ENCODE assay signal across 12 cellular contexts in genomic region chr6:2958331-2958711, GRCh38. TPM values are rescaled to one million over a fixed set of nuclear protein-coding genes. Genes with fewer than 3 reads are reported as not detected.
DNase-seq lines count a peak whose midpoint lies in the region; ATAC-seq and TF ChIP-seq lines count a peak whose summit lies in the region.
"Had no signal": no experiment of that assay in that cellular context is flagged by ENCODE, and none has a peak within 500 bp of the region (broad histone marks: within the 10 kb centered on the region; RNA-seq: fewer than 3 reads in every experiment).

No MANE protein-coding gene starts in this region.

- no peak overlapping the region for H3K4me3 ChIP-seq in CD8-positive, alpha-beta T cell (ENCODE audit: low read depth, low read length)

- TF ChIP-seq CTCF in CD8-positive, alpha-beta T cell (IDR thresholded peaks at IDR 0.05): no peak

- H3K36me3 Mint-ChIP-seq in CD8-positive, alpha-beta T cell: peaks cover 45% of the 10 kb centered on the region
- peaks cover 1 to 14% (median 12%) of the 10 kb centered on the region in 3 donors for H3K36me3 Mint-ChIP-seq in immature natural killer cell
- H3K36me3 Mint-ChIP-seq in T-helper 2 cell treated with Interferon-gamma antibody and Interleukin-4, amounts not matched to agents 5 μg/mL and 100 μg/mL, for 36 hours (ENCODE audit: low read depth): peaks cover 2% of the 10 kb centered on the region

- H3K4me1 Mint-ChIP-seq in CD8-positive, alpha-beta T cell (ENCODE audit: low read depth): peaks cover 49% of the 10 kb centered on the region
- H3K4me1 Mint-ChIP-seq in immature natural killer cell: peaks cover 28 to 55% of the 10 kb centered on the region in 2 donors
- peaks cover under 1% of the 10 kb centered on the region for H3K4me1 Mint-ChIP-seq in T-helper 2 cell treated with Interferon-gamma antibody and Interleukin-4, amounts not matched to agents 5 μg/mL and 100 μg/mL, for 36 hours (ENCODE audit: low read depth)

- peak; percentile 66 for ATAC-seq in CD8-positive, alpha-beta T cell
- ATAC-seq in stimulated activated naive CD8-positive, alpha-beta T cell treated with anti-CD3 and anti-CD28 coated beads, Interleukin-15, Interleukin-2, amounts not matched to agents 100 U/mL and 50 U/mL, for 24 hours: peak; percentile 46
- no peak for ATAC-seq in HG03095 (IDR thresholded peaks at IDR 0.05; ENCODE audit: unreplicated experiment)

- peak in 1 of 7 experiments; percentile 29 for DNase-seq in CD8-positive, alpha-beta T cell
- no peak for DNase-seq in immature natural killer cell
- DNase-seq in stimulated activated naive CD8-positive, alpha-beta T cell treated with anti-CD3 and anti-CD28 coated beads, Interleukin-15, Interleukin-2, amounts not matched to agents 100 U/mL and 50 U/mL, for 24 hours: no peak
- DNase-seq in DMS79 (lab: John Stamatoyannopoulos, UW): no peak
- no peak for DNase-seq in activated CD4-positive, alpha-beta T cell treated with anti-CD3 and anti-CD28 coated beads for 1 hour
- DNase-seq in T-helper 2 cell treated with Interferon-gamma antibody and Interleukin-4, amounts not matched to agents 5 μg/mL and 100 μg/mL, for 36 hours (ENCODE audit: low spot score): no peak
- DNase-seq: foreskin fibroblast, islet precursor cell, NCI-H2081 treated with DMSO at 0.1 percent for 48 hours had no signal

- no peaks in the 10 kb centered on the region for H3K27me3 ChIP-seq in CD8-positive, alpha-beta T cell (ENCODE audit: insufficient read depth, low read length)

- CTCF ChIA-PET in CD8-positive, alpha-beta T cell (lab: Charles Lee): interaction anchor here (0.9 to 1.0 kb wide), 3 partner anchors 10 to 47 kb away, joined by 3 to 4 read pairs (median 3); no protein-coding TSS in a partner anchor

- H3K4me1 ChIP-seq in CD8-positive, alpha-beta T cell (ENCODE audit: insufficient read depth, low read length): peaks cover 15% of the 10 kb centered on the region

- no peak overlapping the region for H3K4me3 Mint-ChIP-seq in CD8-positive, alpha-beta T cell
- peak overlapping the region in 2 of 5 donors; percentile 21 to 29 for H3K4me3 Mint-ChIP-seq in immature natural killer cell
- no peak overlapping the region for H3K4me3 Mint-ChIP-seq in T-helper 2 cell treated with Interferon-gamma antibody and Interleukin-4, amounts not matched to agents 5 μg/mL and 100 μg/mL, for 36 hours
- H3K4me3 Mint-ChIP-seq: neural crest cell had no signal

- peak overlapping the region; percentile 78 for H3K27ac Mint-ChIP-seq in CD8-positive, alpha-beta T cell
- peak overlapping the region; percentile 24 to 67 (median 62) for H3K27ac Mint-ChIP-seq in immature natural killer cell
- H3K27ac Mint-ChIP-seq in T-helper 2 cell treated with Interferon-gamma antibody and Interleukin-4, amounts not matched to agents 5 μg/mL and 100 μg/mL, for 36 hours: no peak overlapping the region

- no peaks in the 10 kb centered on the region for H3K36me3 ChIP-seq in CD8-positive, alpha-beta T cell (ENCODE audit: insufficient read depth, low read length)

- POLR2A ChIA-PET in CD8-positive, alpha-beta T cell (lab: Charles Lee): interaction anchor here (1.0 to 1.4 kb wide), 2 partner anchors 10 to 16 kb away, joined by 3 to 4 read pairs; no protein-coding TSS in a partner anchor

- intact Hi-C loops in CD8-positive, alpha-beta T cell (cut with DNase I, micrococcal nuclease): no loop called here

- H3K9me3 Mint-ChIP-seq in CD8-positive, alpha-beta T cell: no peaks in the 10 kb centered on the region
- H3K9me3 Mint-ChIP-seq in immature natural killer cell: no peaks in the 10 kb centered on the region
- H3K9me3 Mint-ChIP-seq in T-helper 2 cell treated with Interferon-gamma antibody and Interleukin-4, amounts not matched to agents 5 μg/mL and 100 μg/mL, for 36 hours: no peaks in the 10 kb centered on the region
- H3K9me3 Mint-ChIP-seq: neural crest cell had no signal

- H3K27ac ChIP-seq in CD8-positive, alpha-beta T cell (ENCODE audit: low read depth, low read length): no peak overlapping the region
- peak overlapping the region; percentile 14 for H3K27ac ChIP-seq in angular gyrus (ENCODE audit: low read depth, low read length)

- no peaks in the 10 kb centered on the region for H3K9me3 ChIP-seq in CD8-positive, alpha-beta T cell (ENCODE audit: low read length)

- no peaks in the 10 kb centered on the region for H3K27me3 Mint-ChIP-seq in CD8-positive, alpha-beta T cell (ENCODE audit: low read depth)
- no peaks in the 10 kb centered on the region for H3K27me3 Mint-ChIP-seq in immature natural killer cell (ENCODE audit: low read depth in 3 of 3)
- no peaks in the 10 kb centered on the region for H3K27me3 Mint-ChIP-seq in T-helper 2 cell treated with Interferon-gamma antibody and Interleukin-4, amounts not matched to agents 5 μg/mL and 100 μg/mL, for 36 hours (ENCODE audit: low read depth)

RNA-seq across cellular contexts. Expression of gene SERPINB6, which starts 13.0 kb away (rescaled TPM):
- 10 to 100 TPM; 41.7 to 45.6 TPM for total RNA-seq in CD8-positive, alpha-beta T cell
- 100 to 1,000 TPM; 196 to 243 (median 199) TPM for polyA plus RNA-seq in immature natural killer cell

RNA-seq across cellular contexts. Expression of gene NQO2, which starts 41.4 kb away (rescaled TPM):
- 1 to 10 TPM; 3.8 to 5.5 TPM for total RNA-seq in CD8-positive, alpha-beta T cell
- polyA plus RNA-seq in immature natural killer cell: 10 to 100 TPM; 55.5 to 74.7 (median 67.9) TPM

RNA-seq across cellular contexts. Expression of gene SERPINB9, which starts 55.2 kb away (rescaled TPM):
- total RNA-seq in CD8-positive, alpha-beta T cell: 10 to 100 TPM; 36.0 to 39.1 TPM
- polyA plus RNA-seq in immature natural killer cell: 10 to 100 TPM; 20.7 to 50.4 (median 21.7) TPM
